In the genomic region with DNA sequence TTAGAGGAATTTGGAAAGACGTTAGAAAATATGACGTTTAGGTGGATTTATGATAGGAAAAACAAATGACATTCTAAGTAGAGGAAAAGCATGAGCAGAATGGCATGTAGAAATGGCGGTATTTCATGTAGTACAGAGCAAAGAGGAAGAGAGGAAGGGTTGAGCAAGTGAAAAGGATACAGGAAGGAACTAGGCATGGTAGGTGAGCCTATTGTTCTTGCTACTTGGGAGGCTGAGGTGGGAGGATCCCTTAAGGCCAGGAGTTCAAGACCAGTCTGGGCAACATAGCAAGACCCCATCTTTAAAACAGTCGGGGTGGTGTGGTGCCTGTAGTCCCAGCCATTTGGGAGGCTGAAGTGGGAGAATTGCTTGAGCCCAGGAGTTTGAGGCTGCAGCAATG, we compare ENCODE assay signal across 1 cellular context.
TF ChIP-seq lines count a peak whose summit lies in the region.

No MANE protein-coding gene starts in this region.

TF ChIP-seq in K562, 482 proteins besides CTCF, POLR2A, EP300 and RAD21 (continued from another document):
- TF ChIP-seq ZBTB40 (IDR thresholded peaks at IDR 0.05) (peak; percentile 16; the same call in 1 of the 2 replicates), ZBTB40 (CRISPR knock-in tag; IDR thresholded peaks at IDR 0.05) (no peak), RB1 (IDR thresholded peaks at IDR 0.05; ENCODE audit: low read depth) (peak; percentile 13; the same call in 1 of the 2 replicates), SPI1 (IDR thresholded peaks at IDR 0.05; ENCODE audit: borderline replicate concordance, low read depth, low read length) (0 out of 2 replicates have a peak, but pooled peaks have one; percentile 20), RBM25 (IDR thresholded peaks at IDR 0.05; ENCODE audit: low read depth, low read length, severe bottlenecking) (peak; percentile 49), KAT8 (IDR thresholded peaks at IDR 0.05; ENCODE audit: low read depth) (no peak), SRSF1 (IDR thresholded peaks at IDR 0.05; ENCODE audit: low read depth, low read length) (no peak), POLR2AphosphoS2 (IDR thresholded peaks at IDR 0.05; ENCODE audit: low read length) (no peak), HDAC1 (IDR thresholded peaks at IDR 0.05) (peak in 1 of 2 experiments; percentile 43; a peak in 1 of 4 replicates), KDM1A (IDR thresholded peaks at IDR 0.05) (peak; percentile 23 to 56; a peak in 2 of 4 replicates), DNMT1 (IDR thresholded peaks at IDR 0.05) (no peak), SAFB (IDR thresholded peaks at IDR 0.05; ENCODE audit: borderline replicate concordance, low read depth, low read length) (no peak), ZNF212 (CRISPR knock-in tag; IDR thresholded peaks at IDR 0.05) (no peak), ZBTB33 (CRISPR knock-in tag; IDR thresholded peaks at IDR 0.05) (peak; percentile 51; the same call in 1 of the 2 replicates), ZNF124 (CRISPR knock-in tag; IDR thresholded peaks at IDR 0.05) (no peak), YY1 (IDR thresholded peaks at IDR 0.05; ENCODE audit: borderline replicate concordance in 1 of 3, control insufficient read depth in 1 of 3, extremely low read depth in 1 of 3, insufficient read depth in 3 of 3, insufficient read length in 1 of 3, insufficient replicate concordance in 2 of 3, low read depth in 1 of 3, low read length in 2 of 3) (peak in 1 of 3 experiments; percentile 40), SUPT5H (IDR thresholded peaks at IDR 0.05) (peak; percentile 10; the same call in 1 of the 2 replicates), XRCC3 (IDR thresholded peaks at IDR 0.05) (0 out of 2 replicates have a peak, but pooled peaks have one; percentile 3), CBX3 (IDR thresholded peaks at IDR 0.05; ENCODE audit: borderline replicate concordance in 1 of 2, low read length in 2 of 2) (peak in 1 of 2 experiments; percentile 65; a peak in 1 of 3 replicates), SOX6 (IDR thresholded peaks at IDR 0.05) (0 out of 2 replicates have a peak, but pooled peaks have one; percentile 11), GABPB1 (CRISPR knock-in tag; IDR thresholded peaks at IDR 0.05) (no peak), DACH1 (IDR thresholded peaks at IDR 0.05; ENCODE audit: partially characterized antibody) (peak; percentile 6), ZNF274 (IDR thresholded peaks at IDR 0.05; ENCODE audit: borderline replicate concordance, low read depth, low read length) (no peak), ZNF121 (CRISPR knock-in tag; conservative IDR thresholded peaks at IDR 0.05) (peak; percentile 99)
- TF ChIP-seq, protein P1, sequence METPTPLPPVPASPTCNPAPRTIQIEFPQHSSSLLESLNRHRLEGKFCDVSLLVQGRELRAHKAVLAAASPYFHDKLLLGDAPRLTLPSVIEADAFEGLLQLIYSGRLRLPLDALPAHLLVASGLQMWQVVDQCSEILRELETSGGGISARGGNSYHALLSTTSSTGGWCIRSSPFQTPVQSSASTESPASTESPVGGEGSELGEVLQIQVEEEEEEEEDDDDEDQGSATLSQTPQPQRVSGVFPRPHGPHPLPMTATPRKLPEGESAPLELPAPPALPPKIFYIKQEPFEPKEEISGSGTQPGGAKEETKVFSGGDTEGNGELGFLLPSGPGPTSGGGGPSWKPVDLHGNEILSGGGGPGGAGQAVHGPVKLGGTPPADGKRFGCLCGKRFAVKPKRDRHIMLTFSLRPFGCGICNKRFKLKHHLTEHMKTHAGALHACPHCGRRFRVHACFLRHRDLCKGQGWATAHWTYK (CRISPR knock-in tag; IDR thresholded peaks at IDR 0.05) = no peak
